Comparison of ENCODE assay signal across 17 cellular contexts in the genomic region with DNA sequence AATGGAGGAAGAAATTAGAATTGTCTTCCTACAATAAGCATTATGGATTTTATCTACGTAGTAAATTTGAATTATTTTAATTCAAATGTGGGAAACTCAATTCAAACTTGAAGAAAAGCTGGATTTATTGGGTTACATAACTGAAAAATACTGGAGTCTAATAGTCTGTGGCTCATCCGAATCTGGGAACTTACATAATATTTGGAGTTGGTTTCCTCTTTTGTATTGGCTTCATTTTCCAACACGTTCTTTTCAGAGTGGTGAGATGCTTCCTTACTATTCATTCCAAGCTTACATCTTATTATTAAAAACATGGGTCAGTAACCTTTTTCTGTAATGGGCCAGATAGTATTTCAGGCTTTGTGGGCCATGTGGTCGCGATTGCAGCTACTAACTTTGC.
DNase-seq lines count a peak whose midpoint lies in the region; ATAC-seq, FAIRE-seq and TF ChIP-seq lines count a peak whose summit lies in the region.
"Had no signal": no experiment of that assay in that cellular context is flagged by ENCODE, and none has a peak within 500 bp of the region (broad histone marks: within the 10 kb centered on the region; RNA-seq: fewer than 3 reads in every experiment).

No MANE protein-coding gene starts in this region.

- H3K4me3 Mint-ChIP-seq in dendritic cell treated with granulocyte-macrophage colony-stimulating factor and Interleukin-4, amounts not matched to agents 40 ng/mL and 50 ng/mL, for 4 days = no peak overlapping the region

- peaks cover 51 to 100% (median 64%) of the 10 kb centered on the region in 10 experiments for H3K4me1 ChIP-seq in BLaER1 treated with 17β-estradiol and CSF1 and Interleukin-3, amounts not matched to agents 10 nM and 100 nM
- H3K4me1 ChIP-seq in neutrophil (ENCODE audit: control insufficient read depth in 1 of 2, insufficient read depth in 1 of 2, low read depth in 1 of 2, low read length in 1 of 2) = peaks cover 9 to 14% of the 10 kb centered on the region in 2 experiments

- peak overlapping the region in 3 of 11 experiments; percentile 8 to 46 (median 25); a peak in 3 of 22 replicates for H3K9ac ChIP-seq in BLaER1 treated with 17β-estradiol and CSF1 and Interleukin-3, amounts not matched to agents 10 nM and 100 nM
- H3K9ac ChIP-seq: SK-N-SH had no signal

- no peaks in the 10 kb centered on the region for H4K20me1 ChIP-seq in BLaER1 treated with 17β-estradiol and CSF1 and Interleukin-3, amounts not matched to agents 10 nM and 100 nM

- H3K36me3 ChIP-seq in BLaER1 treated with 17β-estradiol and CSF1 and Interleukin-3, amounts not matched to agents 10 nM and 100 nM = peaks cover 7 to 74% (median 26%) of the 10 kb centered on the region in 11 experiments; a peak in 18 of 22 replicates
- H3K36me3 ChIP-seq in neutrophil = peaks cover 42% of the 10 kb centered on the region

- no peak for TF ChIP-seq POLR2A in GM12892 (IDR thresholded peaks at IDR 0.05; ENCODE audit: low read depth, low read length)

- peak overlapping the region; percentile 54 to 80 (median 67); a peak in 21 of 22 replicates for H3K27ac ChIP-seq in BLaER1 treated with 17β-estradiol and CSF1 and Interleukin-3, amounts not matched to agents 10 nM and 100 nM
- H3K27ac ChIP-seq in neutrophil = peak overlapping the region; percentile 62

- peaks cover 52% of the 10 kb centered on the region for H3K4me1 Mint-ChIP-seq in dendritic cell treated with granulocyte-macrophage colony-stimulating factor and Interleukin-4, amounts not matched to agents 40 ng/mL and 50 ng/mL, for 4 days (ENCODE audit: low read depth)

- H3K9me3 Mint-ChIP-seq in dendritic cell treated with granulocyte-macrophage colony-stimulating factor and Interleukin-4, amounts not matched to agents 40 ng/mL and 50 ng/mL, for 4 days = no peaks in the 10 kb centered on the region

- peak overlapping the region; percentile 67 for H3K27ac Mint-ChIP-seq in dendritic cell treated with granulocyte-macrophage colony-stimulating factor and Interleukin-4, amounts not matched to agents 40 ng/mL and 50 ng/mL, for 4 days
- H3K27ac Mint-ChIP-seq: B cell had no signal

- TF ChIP-seq CTCF in neutrophil (IDR thresholded peaks at IDR 0.05) = no peak

- H3K36me3 Mint-ChIP-seq in dendritic cell treated with granulocyte-macrophage colony-stimulating factor and Interleukin-4, amounts not matched to agents 40 ng/mL and 50 ng/mL, for 4 days (ENCODE audit: low read depth) = peaks cover 50% of the 10 kb centered on the region

- DNase-seq in GM12892 (ENCODE audit: insufficient read length) = no peak
- no peak for DNase-seq in left colon
- DNase-seq in islet precursor cell = no peak
- DNase-seq in AG08395 (ENCODE audit: low spot score) = no peak
- DNase-seq: DMS153, HCEC 1CT, IMR-90, Karpas-422, NCI-H1417 treated with DMSO at 0.1 percent for 48 hours, NCI-H2029, NCI-H446, T-helper 1 cell had no signal

- ATAC-seq in left colon = no peak

- peaks cover 0 to 18% (median 6%) of the 10 kb centered on the region in 11 experiments; a peak in 7 of 22 replicates for H3K9me3 ChIP-seq in BLaER1 treated with 17β-estradiol and CSF1 and Interleukin-3, amounts not matched to agents 10 nM and 100 nM (replicated peaks in 1 of 11)
- H3K9me3 ChIP-seq in neutrophil = no peaks in the 10 kb centered on the region
- H3K9me3 ChIP-seq: SK-N-SH had no signal

- intact Hi-C loops in dendritic cell treated with granulocyte-macrophage colony-stimulating factor and Interleukin-4, amounts not matched to agents 40 ng/mL and 50 ng/mL, for 4 days (cut with micrococcal nuclease) = no loop called here
- intact Hi-C loops in left colon (cut with DNase I, micrococcal nuclease) = no loop called here

- no peak overlapping the region; a peak in 1 of 20 replicates for H3K4me3 ChIP-seq in BLaER1 treated with 17β-estradiol and CSF1 and Interleukin-3, amounts not matched to agents 10 nM and 100 nM
- no peak overlapping the region for H3K4me3 ChIP-seq in neutrophil (ENCODE audit: low read depth in 1 of 2, low read length in 1 of 2)

- H3K4me2 ChIP-seq in BLaER1 treated with 17β-estradiol and CSF1 and Interleukin-3, amounts not matched to agents 10 nM and 100 nM = peak overlapping the region; percentile 54 to 83 (median 73)
- H3K4me2 ChIP-seq: SK-N-SH had no signal

- H3K27me3 Mint-ChIP-seq in dendritic cell treated with granulocyte-macrophage colony-stimulating factor and Interleukin-4, amounts not matched to agents 40 ng/mL and 50 ng/mL, for 4 days = no peaks in the 10 kb centered on the region
- H3K27me3 Mint-ChIP-seq: B cell had no signal

- H3K27me3 ChIP-seq in BLaER1 treated with 17β-estradiol and CSF1 and Interleukin-3, amounts not matched to agents 10 nM and 100 nM = no peaks in the 10 kb centered on the region
- no peaks in the 10 kb centered on the region for H3K27me3 ChIP-seq in neutrophil

- FAIRE-seq in GM12892 (lab: Jason Lieb, UNC) = peak; percentile 5
